ENCODE assay signal across 8 cellular contexts in genomic region chr16:87382023-87382785, GRCh38. TPM values are rescaled to one million over a fixed set of nuclear protein-coding genes. Genes with fewer than 3 reads are reported as not detected.
A peak's percentile ranks its signal among the peaks of the same experiment; 100 is the strongest.
DNase-seq lines count a peak whose midpoint lies in the region; ATAC-seq and TF ChIP-seq lines count a peak whose summit lies in the region.

No MANE protein-coding gene starts in this region.

- no peak for ATAC-seq in naive thymus-derived CD8-positive, alpha-beta T cell
- ATAC-seq in GM18870 (IDR thresholded peaks at IDR 0.05; ENCODE audit: unreplicated experiment) (no peak), HG03175 (IDR thresholded peaks at IDR 0.05; ENCODE audit: unreplicated experiment) (no peak)

- H3K9me3 Mint-ChIP-seq in naive thymus-derived CD8-positive, alpha-beta T cell = peaks cover 0 to 4% (median 0%) of the 10 kb centered on the region in 9 donors

- no peaks in the 10 kb centered on the region for H3K36me3 ChIP-seq in BJ (ENCODE audit: control insufficient read depth, insufficient read depth, low read length)
- H3K36me3 ChIP-seq in duodenal mucosa (ENCODE audit: control insufficient read depth in 1 of 2, insufficient read depth in 2 of 2, low read length in 2 of 2) = no peaks in the 10 kb centered on the region

- POLR2A ChIA-PET in BJ (lab: Charles Lee) = no interaction called here
- POLR2A ChIA-PET in naive thymus-derived CD8-positive, alpha-beta T cell (lab: Charles Lee) = interaction anchor here (0.6 to 4.3 kb wide), 3 partner anchors 12 to 64 kb away, joined by 3 to 50 read pairs (median 34); partner anchors contain the start of genes C16orf95 and MAP1LC3B

- H3K27ac Mint-ChIP-seq in naive thymus-derived CD8-positive, alpha-beta T cell = peak overlapping the region; percentile 57 to 96 (median 88)

- H3K27me3 ChIP-seq in BJ (ENCODE audit: control insufficient read depth, insufficient read depth, low read length) (no peaks in the 10 kb centered on the region), duodenal mucosa (ENCODE audit: control insufficient read depth in 1 of 2, insufficient read depth in 2 of 2, low read length in 2 of 2) (no peaks in the 10 kb centered on the region)

- H3K27me3 Mint-ChIP-seq in naive thymus-derived CD8-positive, alpha-beta T cell = peaks cover 0 to 3% (median 0%) of the 10 kb centered on the region in 5 donors

- DNase-seq in BJ (ENCODE audit: low read depth) (no peak), LNCaP clone FGC (ENCODE audit: low read depth) (no peak), NCI-H1436 treated with DMSO at 0.1 percent for 48 hours (lab: John Stamatoyannopoulos, UW) (no peak), AG08395 (ENCODE audit: low spot score) (no peak)
- DNase-seq in naive thymus-derived CD8-positive, alpha-beta T cell = peak in 1 of 10 donors; percentile 4

- peaks cover 20 to 61% (median 44%) of the 10 kb centered on the region in 4 donors for H3K4me1 Mint-ChIP-seq in naive thymus-derived CD8-positive, alpha-beta T cell

- peak overlapping the region; percentile 88 for H3K27ac ChIP-seq in duodenal mucosa (ENCODE audit: low read depth, low read length)

- peak overlapping the region; percentile 79 to 92 (median 86) for H3K4me3 Mint-ChIP-seq in naive thymus-derived CD8-positive, alpha-beta T cell

- TF ChIP-seq CTCF in BJ (IDR thresholded peaks at IDR 0.05; ENCODE audit: insufficient read depth, low read depth, low read length) (no peak), LNCaP clone FGC (IDR thresholded peaks at IDR 0.05; ENCODE audit: control insufficient read depth, extremely low read depth, insufficient read depth) (no peak)

- H3K9ac ChIP-seq in duodenal mucosa (ENCODE audit: low read depth in 1 of 2, low read length in 2 of 2) = peak overlapping the region; percentile 75 to 80

- no peaks in the 10 kb centered on the region for H3K9me3 ChIP-seq in duodenal mucosa (ENCODE audit: control insufficient read depth in 1 of 2, low read length in 2 of 2)

- H3K4me3 ChIP-seq in BJ (ENCODE audit: low read depth, low read length) = peak overlapping the region; percentile 91
- H3K4me3 ChIP-seq in LNCaP clone FGC (ENCODE audit: low read depth, low read length) = peak overlapping the region; percentile 77
- peak overlapping the region; percentile 71 to 86 for H3K4me3 ChIP-seq in duodenal mucosa (ENCODE audit: low read depth in 1 of 2, low read length in 2 of 2)

- peaks cover 0 to 18% (median 7%) of the 10 kb centered on the region in 3 donors for H3K36me3 Mint-ChIP-seq in naive thymus-derived CD8-positive, alpha-beta T cell

- H3K4me1 ChIP-seq in duodenal mucosa (ENCODE audit: control insufficient read depth in 1 of 2, insufficient read depth in 2 of 2, low read length in 2 of 2) = peaks cover 30 to 38% of the 10 kb centered on the region in 2 donors

- CTCF ChIA-PET in BJ (lab: Yijun Ruan, JAX) = interaction anchor here (0.5 to 1.7 kb wide), 3 partner anchors 35 to 367 kb away, joined by 3 to 4 read pairs (median 3); no protein-coding TSS in a partner anchor

RNA-seq across cellular contexts. Expression of gene FBXO31, which starts 1.4 kb away (rescaled TPM):
- polyA plus RNA-seq in BJ (2011; rRNA removed) = 16.7 and 24.8 TPM in 2 replicates
- polyA minus RNA-seq in BJ (2011; rRNA and poly(A)+ RNA removed) = 17.6 and 21.6 TPM in 2 replicates
- 10 to 100 TPM; 45.8 to 52.7 TPM for total RNA-seq in naive thymus-derived CD8-positive, alpha-beta T cell
- 10 to 100 TPM; 15.4 to 36.4 (median 23.3) TPM for polyA plus RNA-seq in naive thymus-derived CD8-positive, alpha-beta T cell

RNA-seq across cellular contexts. Expression of gene MAP1LC3B, which starts 9.9 kb away (rescaled TPM):
- 29.0 and 50.7 TPM in 2 replicates for polyA plus RNA-seq in BJ (2011; rRNA removed)
- polyA minus RNA-seq in BJ (2011; rRNA and poly(A)+ RNA removed) = 14.8 and 23.0 TPM in 2 replicates
- 10 to 100 TPM; 58.0 to 60.1 TPM for total RNA-seq in naive thymus-derived CD8-positive, alpha-beta T cell
- polyA plus RNA-seq in naive thymus-derived CD8-positive, alpha-beta T cell = 100 to 1,000 TPM in 1 of 3 donors, 10 to 100 TPM in 2; 89.9 to 117 (median 90.3) TPM
